Comparison of ENCODE assay signal across 8 cellular contexts in the genomic region with DNA sequence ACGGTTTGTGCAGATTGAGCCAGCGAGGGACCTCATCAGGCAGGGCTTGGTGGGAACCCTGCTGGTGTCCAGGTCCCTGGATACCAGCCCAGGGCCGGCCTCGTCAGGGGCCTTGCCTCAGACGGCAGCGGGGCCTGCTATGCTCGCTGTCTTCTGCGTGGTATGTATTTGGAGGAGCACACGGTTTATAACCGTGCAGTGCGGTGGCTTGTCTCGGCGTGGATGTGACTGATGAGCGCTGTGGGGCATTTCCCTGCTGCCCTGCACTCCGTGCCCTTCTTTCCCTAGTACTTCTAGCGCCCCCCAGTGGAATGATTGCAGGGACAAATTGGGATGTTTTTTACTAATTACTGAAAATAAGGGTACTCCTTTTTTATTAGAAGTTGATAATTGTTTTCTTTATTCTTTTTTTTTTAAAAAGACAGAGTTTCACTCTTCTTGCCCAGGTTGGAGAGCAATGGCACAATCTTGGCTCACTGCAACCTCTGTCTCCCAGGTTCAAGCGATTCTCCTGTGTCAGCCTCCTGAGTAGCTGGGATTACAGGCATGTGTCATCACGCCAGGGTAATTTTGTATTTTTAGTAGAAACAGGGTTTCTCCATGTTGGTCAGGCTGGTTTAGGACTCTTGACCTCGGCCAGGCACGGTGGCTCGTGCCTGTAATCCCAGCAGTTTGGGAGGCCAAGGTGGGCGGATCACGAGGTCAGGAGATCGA.
A peak's percentile ranks its signal among the peaks of the same experiment; 100 is the strongest.
DNase-seq lines count a peak whose midpoint lies in the region; ATAC-seq lines count a peak whose summit lies in the region.

No MANE protein-coding gene starts in this region.

- DNase-seq in NCI-H526 (lab: John Stamatoyannopoulos, UW) (peak; percentile 35 to 78), NCI-H526 treated with DMSO at 0.1 percent for 48 hours (lab: John Stamatoyannopoulos, UW) (no peak), NCI-H774 (lab: John Stamatoyannopoulos, UW) (peak; percentile 50), astrocyte of the hippocampus (ENCODE audit: low read depth, low spot score) (peak; percentile 60), iPS-NIHi7 (ENCODE audit: extremely low spot score) (peak; percentile 73), NCI-H510A (lab: John Stamatoyannopoulos, UW) (no peak)
- peak; percentile 56 for DNase-seq in stimulated activated CD4-positive, alpha-beta T cell treated with anti-CD3 and anti-CD28 coated beads, Interleukin-4, amount 100 ng/mL, for 24 hours

- ATAC-seq in GM19351 (IDR thresholded peaks at IDR 0.05; ENCODE audit: unreplicated experiment), result no peak

Comparison
In these comparisons a context has a peak if more than half of its experiments do, and no peak if none do; other contexts are left out.
1. DNase-seq: peak in NCI-H526 (2 of 2), NCI-H774 (single experiment), astrocyte of the hippocampus (single experiment), iPS-NIHi7 (single experiment) and stimulated activated CD4-positive, alpha-beta T cell treated with anti-CD3 and anti-CD28 coated beads, Interleukin-4, amount 100 ng/mL, for 24 hours (single experiment); none in NCI-H526 treated with DMSO at 0.1 percent for 48 hours (single experiment) and NCI-H510A (single experiment).